ENCODE assay signal across 23 cellular contexts in genomic region chr9:38347946-38348345, GRCh38.
"Had no signal": no experiment of that assay in that cellular context is flagged by ENCODE, and none has a peak within 500 bp of the region (broad histone marks: within the 10 kb centered on the region; RNA-seq: fewer than 3 reads in every experiment).

No MANE protein-coding gene starts in this region.

- H3K4me1 ChIP-seq: ascending aorta, gastrocnemius medialis, heart left ventricle, stomach, upper lobe of left lung had no signal

- ATAC-seq: activated CD4-positive, CD25-positive, alpha-beta regulatory T cell treated with anti-CD3 and anti-CD28 coated beads, Interleukin-2, amount 50 U/mL, for 24 hours; esophagus mucosa; gastrocnemius medialis; heart left ventricle; left ventricle myocardium superior; naive thymus-derived CD4-positive, alpha-beta T cell; sciatic nerve; stimulated activated effector memory CD8-positive, alpha-beta T cell treated with anti-CD3 and anti-CD28 coated beads, Interleukin-12 subunit alpha, Interleukin-12 subunit beta, amount 100 ng/mL, for 72 hours had no signal

- H3K4me1 Mint-ChIP-seq: stimulated activated effector memory CD8-positive, alpha-beta T cell treated with anti-CD3 and anti-CD28 coated beads, Interleukin-12 subunit alpha, Interleukin-12 subunit beta, amount 100 ng/mL, for 72 hours had no signal

- H3K9me3 Mint-ChIP-seq: activated naive CD8-positive, alpha-beta T cell treated with anti-CD3 and anti-CD28 coated beads, Interleukin-2, amount 10 ng/mL, durations not matched to agents 7 days and 5 days; activated T-helper 1 cell treated with anti-CD3 and anti-CD28 coated beads, Interleukin-12 subunit alpha, Interleukin-12 subunit beta, Interleukin-2, Interleukin-4 antibody, amounts not matched to agents 30 ng/mL and 10 ng/mL and 1 ng/mL, durations not matched to agents 14 hours and 24 hours and 36 hours; stimulated activated effector memory CD8-positive, alpha-beta T cell treated with anti-CD3 and anti-CD28 coated beads, Interleukin-12 subunit alpha, Interleukin-12 subunit beta, amount 100 ng/mL, for 72 hours; T-helper 1 cell treated with Interleukin-12 subunit alpha and Interleukin-12 subunit beta and Interleukin-4 antibody, amounts not matched to agents 30 μg/mL and 1 μg/mL, for 36 hours had no signal

- H3K4me3 Mint-ChIP-seq: activated naive CD8-positive, alpha-beta T cell treated with anti-CD3 and anti-CD28 coated beads, Interleukin-2, amount 10 ng/mL, durations not matched to agents 7 days and 5 days; activated T-helper 1 cell treated with anti-CD3 and anti-CD28 coated beads, Interleukin-12 subunit alpha, Interleukin-12 subunit beta, Interleukin-2, Interleukin-4 antibody, amounts not matched to agents 30 ng/mL and 10 ng/mL and 1 ng/mL, durations not matched to agents 14 hours and 24 hours and 36 hours; naive thymus-derived CD4-positive, alpha-beta T cell; stimulated activated effector memory CD8-positive, alpha-beta T cell treated with anti-CD3 and anti-CD28 coated beads, Interleukin-12 subunit alpha, Interleukin-12 subunit beta, amount 100 ng/mL, for 72 hours; T-helper 1 cell treated with Interleukin-12 subunit alpha and Interleukin-12 subunit beta and Interleukin-4 antibody, amounts not matched to agents 30 μg/mL and 1 μg/mL, for 36 hours had no signal

- H3K4me3 ChIP-seq: ascending aorta, gastrocnemius medialis, heart left ventricle, smooth muscle cell, stomach, upper lobe of left lung had no signal

- DNase-seq: activated CD4-positive, alpha-beta T cell treated with anti-CD3 and anti-CD28 coated beads, Interleukin-2, amount 50 U/mL, for 1 hour; activated naive CD4-positive, alpha-beta T cell treated with Interleukin-2 at 50 U/mL for 16 hours; activated naive CD8-positive, alpha-beta T cell treated with anti-CD3 and anti-CD28 coated beads, Interleukin-2, amount 10 ng/mL, durations not matched to agents 7 days and 5 days; activated T-cell treated with anti-CD3 and anti-CD28 coated beads for 4 hours; effector CD4-positive, alpha-beta T cell; gastrocnemius medialis; kidney glomerular epithelial cell; left ventricle myocardium superior; naive thymus-derived CD4-positive, alpha-beta T cell; stimulated activated CD4-positive, alpha-beta T cell treated with anti-CD3 and anti-CD28 coated beads, Interleukin-4, amount 100 ng/mL, for 24 hours; stomach; upper lobe of left lung had no signal

- H3K36me3 Mint-ChIP-seq: activated naive CD8-positive, alpha-beta T cell treated with anti-CD3 and anti-CD28 coated beads, Interleukin-2, amount 10 ng/mL, durations not matched to agents 7 days and 5 days; naive thymus-derived CD4-positive, alpha-beta T cell; stimulated activated effector memory CD8-positive, alpha-beta T cell treated with anti-CD3 and anti-CD28 coated beads, Interleukin-12 subunit alpha, Interleukin-12 subunit beta, amount 100 ng/mL, for 72 hours had no signal

- H3K27ac ChIP-seq: ascending aorta, gastrocnemius medialis, heart left ventricle, neutrophil, stomach, upper lobe of left lung had no signal

- H3K27me3 ChIP-seq: ascending aorta, gastrocnemius medialis, neutrophil, stomach, upper lobe of left lung had no signal

- H3K36me3 ChIP-seq: ascending aorta, gastrocnemius medialis, heart left ventricle, neutrophil, stomach, upper lobe of left lung had no signal

- H3K4me2 ChIP-seq: smooth muscle cell had no signal

- FAIRE-seq: bronchial epithelial cell had no signal

- H3K27ac Mint-ChIP-seq: activated naive CD8-positive, alpha-beta T cell treated with anti-CD3 and anti-CD28 coated beads, Interleukin-2, amount 10 ng/mL, durations not matched to agents 7 days and 5 days; activated T-helper 1 cell treated with anti-CD3 and anti-CD28 coated beads, Interleukin-12 subunit alpha, Interleukin-12 subunit beta, Interleukin-2, Interleukin-4 antibody, amounts not matched to agents 30 ng/mL and 10 ng/mL and 1 ng/mL, durations not matched to agents 14 hours and 24 hours and 36 hours; stimulated activated effector memory CD8-positive, alpha-beta T cell treated with anti-CD3 and anti-CD28 coated beads, Interleukin-12 subunit alpha, Interleukin-12 subunit beta, amount 100 ng/mL, for 72 hours; T-helper 1 cell treated with Interleukin-12 subunit alpha and Interleukin-12 subunit beta and Interleukin-4 antibody, amounts not matched to agents 30 μg/mL and 1 μg/mL, for 36 hours had no signal

- H3K9me3 ChIP-seq: ascending aorta, gastrocnemius medialis, heart left ventricle, neutrophil, stomach, upper lobe of left lung had no signal
